In the genomic region with DNA sequence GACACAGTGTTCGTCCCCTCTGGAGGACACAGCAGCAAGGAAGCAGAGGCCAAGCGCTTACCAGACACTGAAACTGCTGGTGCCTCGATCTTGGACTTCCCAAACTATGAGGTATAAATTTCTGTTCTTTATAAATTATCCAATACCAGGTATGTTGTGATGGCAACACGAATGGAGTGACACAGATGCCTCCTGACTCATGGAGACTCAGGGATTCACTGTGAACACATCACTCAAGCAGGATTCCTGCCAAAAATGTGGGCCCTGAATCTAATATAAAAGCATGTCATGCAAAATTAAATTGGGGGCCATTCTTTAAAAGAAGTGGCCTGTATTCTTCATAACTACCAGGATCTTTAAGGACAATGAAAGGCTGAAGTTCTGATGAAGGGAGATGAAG, we compare ENCODE assay signal across 14 cellular contexts.
"Had no signal": no experiment of that assay in that cellular context is flagged by ENCODE, and none has a peak within 500 bp of the region (broad histone marks: within the 10 kb centered on the region; RNA-seq: fewer than 3 reads in every experiment).

No MANE protein-coding gene starts in this region.

- ATAC-seq: activated T-cell treated with anti-CD3 and anti-CD28 coated beads, Interleukin-2, amount 50 U/mL, for 4 hours; natural killer cell treated with Interleukin-12 subunit alpha and Interleukin-12 subunit beta and Interleukin-15 and Interleukin-18, amount 100 ng/mL, for 72 hours; sciatic nerve had no signal

- H3K36me3 ChIP-seq: transverse colon had no signal

- H3K9me3 ChIP-seq: transverse colon had no signal

- H3K27ac ChIP-seq: transverse colon had no signal

- DNase-seq: activated CD4-positive, alpha-beta memory T cell treated with anti-CD3 and anti-CD28 coated beads for 36 hours; activated gamma-delta T cell; activated T-cell treated with anti-CD3 and anti-CD28 coated beads, Interleukin-2, amount 50 U/mL, for 4 hours; cortex of kidney; effector CD8-positive, alpha-beta T cell; hypothalamus; occipital lobe; stimulated activated CD4-positive, alpha-beta T cell treated with anti-CD3 and anti-CD28 coated beads, Interleukin-2, amount 100 ng/mL, for 24 hours; stimulated activated naive CD4-positive, alpha-beta T cell; substantia nigra; T-helper 9 cell; transverse colon had no signal

- H3K4me3 ChIP-seq: transverse colon had no signal

- H3K27me3 ChIP-seq: transverse colon had no signal
